14 cellular contexts compared by ENCODE assay signal in the genomic region with DNA sequence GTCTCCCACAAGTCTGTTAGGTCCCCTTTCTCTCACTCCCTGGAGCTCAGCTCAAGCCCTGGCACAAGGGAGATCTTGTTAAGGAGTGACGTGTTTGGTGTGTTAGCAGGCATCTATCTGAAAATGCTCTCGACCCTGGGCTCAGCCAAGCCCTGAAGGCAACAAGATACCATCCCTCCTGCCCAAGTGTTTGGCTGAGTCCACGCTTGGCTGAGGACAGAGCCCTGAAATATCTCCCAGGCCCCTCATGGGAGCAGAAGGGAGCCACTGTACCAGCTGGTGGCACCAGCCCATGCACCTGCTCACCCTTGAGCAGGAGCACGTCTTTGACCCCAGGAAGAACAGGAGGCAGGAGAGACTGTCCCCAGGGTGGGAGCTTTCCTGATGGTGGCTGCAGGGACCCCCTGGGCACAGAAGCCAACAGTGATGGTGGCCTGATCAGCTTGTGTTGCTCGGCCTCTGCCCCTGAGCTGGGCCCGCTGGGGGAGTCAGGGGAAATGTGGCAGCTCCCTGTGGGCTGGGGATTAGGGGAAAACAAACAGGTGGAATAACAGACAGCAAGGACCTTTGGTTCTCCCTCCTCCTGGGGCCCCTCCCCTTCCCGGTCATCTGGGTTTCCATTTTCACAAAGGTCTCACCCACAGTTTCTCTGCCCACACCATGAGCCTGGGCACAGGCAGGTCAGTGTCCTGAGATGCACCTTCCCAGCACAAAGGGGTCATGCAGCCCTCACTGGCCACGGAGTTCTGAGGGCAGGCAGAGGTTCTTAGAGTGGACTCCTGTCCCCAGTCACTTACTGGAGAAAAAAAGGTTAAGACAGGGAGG.
DNase-seq lines count a peak whose midpoint lies in the region; ATAC-seq and TF ChIP-seq lines count a peak whose summit lies in the region.
"Had no signal": no experiment of that assay in that cellular context is flagged by ENCODE, and none has a peak within 500 bp of the region (broad histone marks: within the 10 kb centered on the region; RNA-seq: fewer than 3 reads in every experiment).

No MANE protein-coding gene starts in this region.

- no peak for TF ChIP-seq CTCF in WTC11 (IDR thresholded peaks at IDR 0.05)
- no peak for TF ChIP-seq CTCF in nephron (IDR thresholded peaks at IDR 0.05; ENCODE audit: unreplicated experiment in 3 of 3)
- TF ChIP-seq CTCF in coronary artery (IDR thresholded peaks at IDR 0.05): no peak

- peak; percentile 65 for DNase-seq in Karpas-422
- no peak for DNase-seq in WTC11 (ENCODE audit: low spot score)
- no peak for DNase-seq in coronary artery (ENCODE audit: low spot score)
- DNase-seq: activated CD4-positive, CD25-positive, alpha-beta regulatory T cell; AML-193; foreskin melanocyte; transverse colon had no signal

- peak overlapping the region; percentile 13 to 95 (median 74); a peak in 19 of 22 replicates for H3K4me2 ChIP-seq in BLaER1 treated with 17β-estradiol and CSF1 and Interleukin-3, amounts not matched to agents 10 nM and 100 nM
- peak overlapping the region; percentile 67 for H3K4me2 ChIP-seq in Karpas-422 (ENCODE audit: low read depth, low read length, poor library complexity, severe bottlenecking)

- H3K27ac ChIP-seq in BLaER1 treated with 17β-estradiol and CSF1 and Interleukin-3, amounts not matched to agents 10 nM and 100 nM: peak overlapping the region in 3 of 11 experiments; percentile 7 to 40 (median 24); a peak in 2 of 22 replicates
- H3K27ac ChIP-seq in Karpas-422 (ENCODE audit: low read length) (no peak overlapping the region), coronary artery (peak overlapping the region in 1 of 2 donors; percentile 46)
- H3K27ac ChIP-seq: pancreas, transverse colon had no signal

- H3K9me3 ChIP-seq in BLaER1 treated with 17β-estradiol and CSF1 and Interleukin-3, amounts not matched to agents 10 nM and 100 nM (replicated peaks in 1 of 11): no peaks in the 10 kb centered on the region
- H3K9me3 ChIP-seq in Karpas-422 (ENCODE audit: low read length): no peaks in the 10 kb centered on the region
- H3K9me3 ChIP-seq: pancreas, transverse colon had no signal

- no peak overlapping the region for H3K4me3 Mint-ChIP-seq in WTC11
- H3K4me3 Mint-ChIP-seq in nephron: no peak overlapping the region
- no peak overlapping the region for H3K4me3 Mint-ChIP-seq in stimulated activated memory B cell treated with anti-CD40 and anti-IgM and Interleukin-4, amounts not matched to agents 10 μg/mL and 1 μg/mL and 100 μg/mL, for 72 hours
- H3K4me3 Mint-ChIP-seq: activated naive CD8-positive, alpha-beta T cell had no signal

- peak overlapping the region in 4 of 11 experiments; percentile 14 to 26 (median 21); a peak in 5 of 22 replicates for H3K9ac ChIP-seq in BLaER1 treated with 17β-estradiol and CSF1 and Interleukin-3, amounts not matched to agents 10 nM and 100 nM
- H3K9ac ChIP-seq in Karpas-422 (ENCODE audit: low read length): peak overlapping the region; percentile 28

- H3K9me2 ChIP-seq in Karpas-422 (replicated peaks; ENCODE audit: insufficient read depth, low read length): no peaks in the 10 kb centered on the region

- no peaks in the 10 kb centered on the region for H3K79me2 ChIP-seq in Karpas-422 (ENCODE audit: low read length)

- H3K4me1 ChIP-seq in BLaER1 treated with 17β-estradiol and CSF1 and Interleukin-3, amounts not matched to agents 10 nM and 100 nM: peaks cover 16 to 95% (median 69%) of the 10 kb centered on the region in 10 experiments; a peak in 19 of 20 replicates
- H3K4me1 ChIP-seq in Karpas-422 (ENCODE audit: low read length): peaks cover 60% of the 10 kb centered on the region
- H3K4me1 ChIP-seq: pancreas, transverse colon had no signal

- ATAC-seq in WTC11: no peak
- ATAC-seq in stimulated activated memory B cell treated with anti-CD40 and anti-IgM and Interleukin-4, amounts not matched to agents 10 μg/mL and 1 μg/mL and 100 μg/mL, for 72 hours: no peak
- no peak for ATAC-seq in GM21619 (IDR thresholded peaks at IDR 0.05; ENCODE audit: unreplicated experiment)
- ATAC-seq in HG02885 (IDR thresholded peaks at IDR 0.05; ENCODE audit: poor library complexity, unreplicated experiment): no peak
- ATAC-seq: pancreas had no signal

- CTCF ChIA-PET in WTC11 (lab: Charles Lee): interaction anchor here (0.8 to 2.4 kb wide), 5 partner anchors 14 to 113 kb away, joined by 3 to 11 read pairs (median 4); partner anchors contain the start of gene HS1BP3

- H3K4me1 Mint-ChIP-seq in WTC11 (peaks cover 29% of the 10 kb centered on the region), nephron (peaks cover 81% of the 10 kb centered on the region)
- H3K4me1 Mint-ChIP-seq in stimulated activated memory B cell treated with anti-CD40 and anti-IgM and Interleukin-4, amounts not matched to agents 10 μg/mL and 1 μg/mL and 100 μg/mL, for 72 hours: no peaks in the 10 kb centered on the region

- H3K36me3 Mint-ChIP-seq in WTC11 (no peaks in the 10 kb centered on the region), nephron (ENCODE audit: low read depth) (no peaks in the 10 kb centered on the region)
- no peaks in the 10 kb centered on the region for H3K36me3 Mint-ChIP-seq in stimulated activated memory B cell treated with anti-CD40 and anti-IgM and Interleukin-4, amounts not matched to agents 10 μg/mL and 1 μg/mL and 100 μg/mL, for 72 hours
- H3K36me3 Mint-ChIP-seq: activated naive CD8-positive, alpha-beta T cell had no signal

- H3K9me3 Mint-ChIP-seq in WTC11 (no peaks in the 10 kb centered on the region), nephron (no peaks in the 10 kb centered on the region)
- H3K9me3 Mint-ChIP-seq in stimulated activated memory B cell treated with anti-CD40 and anti-IgM and Interleukin-4, amounts not matched to agents 10 μg/mL and 1 μg/mL and 100 μg/mL, for 72 hours: no peaks in the 10 kb centered on the region

- H2AFZ ChIP-seq in Karpas-422 (ENCODE audit: low read length): no peak overlapping the region

- POLR2A ChIA-PET in WTC11 (lab: Charles Lee): interaction anchor here (1.6 kb wide), 1 partner anchor 91 kb away, joined by 8 read pairs; the partner anchor contains the start of gene RHOB

- H3K27me3 ChIP-seq in BLaER1 treated with 17β-estradiol and CSF1 and Interleukin-3, amounts not matched to agents 10 nM and 100 nM: peaks cover 0 to 35% (median 0%) of the 10 kb centered on the region in 11 experiments; a peak in 8 of 22 replicates
- no peaks in the 10 kb centered on the region for H3K27me3 ChIP-seq in Karpas-422 (ENCODE audit: low read length)
- H3K27me3 ChIP-seq: pancreas, transverse colon had no signal

- H3K27ac Mint-ChIP-seq in WTC11 (no peak overlapping the region), nephron (peak overlapping the region; percentile 4 to 10 (median 8))
- H3K27ac Mint-ChIP-seq in stimulated activated memory B cell treated with anti-CD40 and anti-IgM and Interleukin-4, amounts not matched to agents 10 μg/mL and 1 μg/mL and 100 μg/mL, for 72 hours: no peak overlapping the region
- H3K27ac Mint-ChIP-seq: activated naive CD8-positive, alpha-beta T cell had no signal

- H3K36me3 ChIP-seq in BLaER1 treated with 17β-estradiol and CSF1 and Interleukin-3, amounts not matched to agents 10 nM and 100 nM: no peaks in the 10 kb centered on the region
- no peaks in the 10 kb centered on the region for H3K36me3 ChIP-seq in Karpas-422 (ENCODE audit: insufficient read depth, low read length)
- H3K36me3 ChIP-seq: pancreas, transverse colon had no signal

- H3K27me3 Mint-ChIP-seq in WTC11 (ENCODE audit: low read depth): peaks cover 6% of the 10 kb centered on the region; the same call in 1 of the 2 replicates
- peaks cover 19% of the 10 kb centered on the region for H3K27me3 Mint-ChIP-seq in nephron (ENCODE audit: low read depth)
- peaks cover 50% of the 10 kb centered on the region for H3K27me3 Mint-ChIP-seq in stimulated activated memory B cell treated with anti-CD40 and anti-IgM and Interleukin-4, amounts not matched to agents 10 μg/mL and 1 μg/mL and 100 μg/mL, for 72 hours
- H3K27me3 Mint-ChIP-seq: activated naive CD8-positive, alpha-beta T cell had no signal

- H3K4me3 ChIP-seq in BLaER1 treated with 17β-estradiol and CSF1 and Interleukin-3, amounts not matched to agents 10 nM and 100 nM: peak overlapping the region in 2 of 10 experiments; percentile 3 to 15; a peak in 1 of 20 replicates
- H3K4me3 ChIP-seq in Karpas-422 (ENCODE audit: low read length): peak overlapping the region; percentile 47
- no peak overlapping the region for H3K4me3 ChIP-seq in coronary artery
- H3K4me3 ChIP-seq: pancreas, transverse colon had no signal

- peaks cover 0 to 10% (median 0%) of the 10 kb centered on the region in 11 experiments; a peak in 1 of 22 replicates for H4K20me1 ChIP-seq in BLaER1 treated with 17β-estradiol and CSF1 and Interleukin-3, amounts not matched to agents 10 nM and 100 nM
- no peaks in the 10 kb centered on the region for H4K20me1 ChIP-seq in Karpas-422 (ENCODE audit: insufficient read depth, low read depth, low read length)

TF ChIP-seq in WTC11, 78 proteins besides CTCF, POLR2A, EP300 and RAD21:
- no peak for TF ChIP-seq RELA (CRISPR knock-in tag; IDR thresholded peaks at IDR 0.05; ENCODE audit: borderline replicate concordance)
- TF ChIP-seq GABPB1 (CRISPR knock-in tag; IDR thresholded peaks at IDR 0.05): peak; percentile 11; the same call in 1 of the 2 replicates
- no peak for TF ChIP-seq ETV6 (CRISPR knock-in tag; IDR thresholded peaks at IDR 0.05)

Comparison
In these comparisons a context has a peak if more than half of its experiments do, and no peak if none do; other contexts are left out.
1. H3K27ac Mint-ChIP-seq: peak in nephron (3 of 3); none in WTC11 (single experiment) and stimulated activated memory B cell treated with anti-CD40 and anti-IgM and Interleukin-4, amounts not matched to agents 10 μg/mL and 1 μg/mL and 100 μg/mL, for 72 hours (single experiment).